Comparison of ENCODE assay signal across 2 cellular contexts in the genomic region with DNA sequence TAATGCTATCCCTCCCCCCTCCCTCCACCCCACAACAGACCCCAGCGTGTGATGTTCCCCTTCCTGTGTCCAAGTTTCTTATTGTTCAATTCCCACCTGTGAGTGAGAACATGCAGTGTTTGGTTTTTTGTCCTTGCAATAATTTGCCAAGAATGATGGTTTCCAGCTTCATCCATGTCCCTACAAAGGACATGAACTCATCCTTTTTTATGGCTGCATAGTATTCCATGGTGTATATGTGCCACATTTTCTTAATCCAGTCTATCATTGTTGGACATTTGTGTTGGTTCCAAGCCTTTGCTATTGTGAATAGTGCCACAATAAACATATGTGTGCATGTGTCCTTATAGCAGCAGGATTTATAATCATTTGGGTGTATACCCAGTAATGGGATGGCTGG.
DNase-seq lines count a peak whose midpoint lies in the region; ATAC-seq, FAIRE-seq and TF ChIP-seq lines count a peak whose summit lies in the region.
"Not testable (repeated sequence)": the region's sequence is repeated elsewhere in the genome, so short reads cannot be mapped to it uniquely, and the experiment has no call there.

No MANE protein-coding gene starts in this region.

- TF ChIP-seq POLR2A in K562 (conservative IDR thresholded peaks at IDR 0.05), result not testable (repeated sequence)

- not testable (repeated sequence) for ATAC-seq in K562

- not testable (repeated sequence) for H3K4me2 ChIP-seq in K562 (ENCODE audit: insufficient read depth, low read length)

- in situ Hi-C loops in K562 (cut with MboI), result not testable (repeated sequence)

- not testable (repeated sequence) for H3K4me1 ChIP-seq in HEK293 (ENCODE audit: control insufficient read depth, insufficient read depth, low read length); K562 (replicated peaks in 1 of 2; ENCODE audit: control insufficient read depth in 2 of 2, insufficient read depth in 2 of 2, low read length in 2 of 2)

- CTCF ChIA-PET in HEK293 (lab: Yijun Ruan, JAX), result interaction anchor here (0.6 kb wide), 1 partner anchor 289 kb away, joined by 4 read pairs; no protein-coding TSS in a partner anchor
- CTCF ChIA-PET in K562 (lab: Yijun Ruan, JAX; ENCODE audit: low intra/inter-chr PET ratio), result not testable (repeated sequence)

- H3K27me3 ChIP-seq in K562 (ENCODE audit: control insufficient read depth in 2 of 2, insufficient read depth in 2 of 2, low read length in 2 of 2), result not testable (repeated sequence)

- not testable (repeated sequence) for TF ChIP-seq EP300 in K562 (IDR thresholded peaks at IDR 0.05; ENCODE audit: low read length)

- H3K79me2 ChIP-seq in K562 (ENCODE audit: control insufficient read depth, insufficient read depth, low read length), result not testable (repeated sequence)

- H3K4me3 ChIP-seq in HEK293 (ENCODE audit: low read depth, low read length); K562: not testable (repeated sequence)

- H3K9me1 ChIP-seq in K562 (ENCODE audit: control insufficient read depth, insufficient read depth, low read length), result not testable (repeated sequence)

- POLR2A ChIA-PET in HEK293 (lab: Yijun Ruan, JAX); K562 (lab: Yijun Ruan, JAX): not testable (repeated sequence)

- not testable (repeated sequence) for TF ChIP-seq RAD21 in K562 (CRISPR knock-in tag; conservative IDR thresholded peaks at IDR 0.05 in 1 of 2, IDR thresholded peaks at IDR 0.05 in 1 of 2)

- H4K20me1 ChIP-seq in K562 (replicated peaks; ENCODE audit: control insufficient read depth, insufficient read depth, low read length), result not testable (repeated sequence)

- not testable (repeated sequence) for H3K9me3 ChIP-seq in HEK293 (ENCODE audit: control insufficient read depth, insufficient read depth, low read depth, low read length); K562 (replicated peaks; ENCODE audit: control insufficient read depth, insufficient read depth, low read depth, low read length)

- intact Hi-C loops in K562 (cut with micrococcal nuclease), result not testable (repeated sequence)

- H3K9ac ChIP-seq in K562 (ENCODE audit: insufficient read depth in 1 of 2, low read depth in 2 of 2, low read length in 2 of 2), result not testable (repeated sequence)

- BruUV-seq in K562 (replicated peaks; lab: Mats Ljungman, UMichigan), result not testable (repeated sequence)

- H3K36me3 ChIP-seq in HEK293 (ENCODE audit: control insufficient read depth in 2 of 2, insufficient read depth in 1 of 2, low read length in 2 of 2); K562 (ENCODE audit: control insufficient read depth, insufficient read depth, low read length): not testable (repeated sequence)

- not testable (repeated sequence) for DNase-seq in K562 (ENCODE audit: extremely low read depth in 1 of 4, low spot score in 3 of 4)

- H2AFZ ChIP-seq in K562 (ENCODE audit: low read depth, low read length), result not testable (repeated sequence)

- not testable (repeated sequence) for FAIRE-seq in K562 (lab: Jason Lieb, UNC)

- H3K27ac ChIP-seq in HEK293 (ENCODE audit: extremely low read depth, low read depth, low read length); K562 (ENCODE audit: extremely low read depth, low read depth, low read length): not testable (repeated sequence)

- not testable (repeated sequence) for TF ChIP-seq CTCF in HEK293 (tag by site-specific recombination; IDR thresholded peaks at IDR 0.05); K562 (IDR thresholded peaks at IDR 0.05 in 2 of 3, conservative IDR thresholded peaks at IDR 0.05 in 1 of 3; ENCODE audit: insufficient read depth in 2 of 3, low read depth in 1 of 3, low read length in 3 of 3)

- WGBS in K562 (ENCODE audit: insufficient coverage, low coverage, missing lambda C conversion rate), result no CpG with 5 or more reads among the region's 1 CpG

TF ChIP-seq in HEK293, 187 proteins besides CTCF, POLR2A, EP300 and RAD21:
- TF ChIP-seq ZNF146 (tag by site-specific recombination; IDR thresholded peaks at IDR 0.05), result peak; percentile 92
- TF ChIP-seq ZNF280D (tag by site-specific recombination; IDR thresholded peaks at IDR 0.05), result 0 out of 2 replicates have a peak, but pooled peaks have one; percentile 67

TF ChIP-seq in K562, 482 proteins besides CTCF, POLR2A, EP300 and RAD21:
- TF ChIP-seq ZNF146 (CRISPR knock-in tag; IDR thresholded peaks at IDR 0.05; ENCODE audit: unreplicated experiment), result peak; percentile 7
